1 cellular context compared by ENCODE assay signal in genomic region chr18:24792164-24792563, GRCh38.
TF ChIP-seq lines count a peak whose summit lies in the region.

No MANE protein-coding gene starts in this region.

TF ChIP-seq in H1, 55 proteins besides CTCF, POLR2A, EP300 and RAD21:
- TF ChIP-seq KDM4A (IDR thresholded peaks at IDR 0.05; ENCODE audit: low read depth, low read length, severe bottlenecking) (no peak), PHF8 (conservative IDR thresholded peaks at IDR 0.05; ENCODE audit: low read depth, low read length) (no peak), MAX (IDR thresholded peaks at IDR 0.05) (no peak), SIX5 (IDR thresholded peaks at IDR 0.05; ENCODE audit: low read depth, low read length) (no peak), SIN3A (conservative IDR thresholded peaks at IDR 0.05 in 1 of 2, IDR thresholded peaks at IDR 0.05 in 1 of 2; ENCODE audit: low read depth in 1 of 2, low read length in 2 of 2) (no peak), JUND (IDR thresholded peaks at IDR 0.05; ENCODE audit: low read length) (no peak), CHD2 (IDR thresholded peaks at IDR 0.05; ENCODE audit: low read length) (no peak), HDAC6 (IDR thresholded peaks at IDR 0.05; ENCODE audit: low read depth, low read length) (no peak), USF2 (IDR thresholded peaks at IDR 0.05; ENCODE audit: low read length) (peak; percentile 41; the same call in 1 of the 2 replicates), SP4 (IDR thresholded peaks at IDR 0.05; ENCODE audit: low read length) (no peak), CHD7 (IDR thresholded peaks at IDR 0.05; ENCODE audit: insufficient replicate concordance, low read length) (no peak), TEAD4 (IDR thresholded peaks at IDR 0.05; ENCODE audit: low read depth, low read length) (0 out of 2 replicates have a peak, but pooled peaks have one; percentile 1), POLR2AphosphoS5 (IDR thresholded peaks at IDR 0.05; ENCODE audit: low read depth, low read length) (no peak)
